Comparison of ENCODE assay signal across 1 cellular context in the genomic region with DNA sequence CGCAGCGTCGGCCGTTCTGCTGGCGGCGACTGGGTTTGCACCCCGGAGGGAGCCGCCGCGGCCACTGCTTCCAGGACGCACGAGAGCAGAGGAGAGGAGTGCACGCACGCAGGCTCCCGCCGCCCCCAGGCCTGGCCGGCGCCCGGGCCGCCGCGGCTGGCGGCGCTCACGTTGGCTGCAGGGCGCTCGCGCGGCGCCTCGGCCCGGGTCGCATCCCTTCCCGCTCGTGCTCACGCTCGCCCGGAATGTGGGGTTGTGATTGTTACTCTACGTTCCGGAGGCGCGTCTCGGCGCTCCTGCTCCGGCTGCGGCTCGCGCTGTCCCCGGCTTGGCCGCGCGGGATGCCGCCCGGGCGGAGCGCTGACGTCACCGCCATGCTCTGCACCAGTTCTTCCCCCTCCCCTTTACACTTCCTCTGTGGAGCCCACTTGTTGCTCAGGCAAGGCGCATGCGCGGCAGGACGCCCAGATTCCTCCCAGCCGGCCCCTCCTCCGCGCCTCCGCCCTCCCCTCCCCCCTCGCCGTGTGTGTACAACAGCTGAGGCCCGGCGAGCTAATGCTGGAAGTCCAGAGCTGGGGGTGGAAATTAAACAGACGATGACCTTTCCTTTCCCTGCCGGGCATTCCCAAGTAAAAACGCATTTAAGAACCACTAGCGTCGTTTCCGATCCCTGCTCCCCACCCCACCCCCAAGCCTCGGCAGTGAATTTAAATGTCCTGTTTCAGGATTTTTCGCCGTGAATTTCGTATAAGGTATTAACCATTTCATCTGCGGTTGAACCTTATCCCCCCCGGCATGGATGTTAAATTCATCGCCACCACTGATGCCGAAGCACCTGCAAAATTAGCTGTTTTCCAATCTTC.
TF ChIP-seq lines count a peak whose summit lies in the region.

TSS of gene IRF2BPL (minus strand) at position 325 of the 863 bp plus-strand sequence. CDS start 916 bp downstream, outside the sequence.

TF ChIP-seq in HepG2, 621 proteins besides CTCF, POLR2A, EP300 and RAD21 (continued from another document and continues in another):
- TF ChIP-seq ZNF878 (CRISPR knock-in tag; IDR thresholded peaks at IDR 0.05), result peak; percentile 68; the same call in 1 of the 2 replicates
- peak; percentile 74; the same call in 1 of the 2 replicates for TF ChIP-seq ZMYM3 (CRISPR knock-in tag; IDR thresholded peaks at IDR 0.05)
- no peak; the same call in 1 of the 2 replicates for TF ChIP-seq ARNT2 (CRISPR knock-in tag; IDR thresholded peaks at IDR 0.05; ENCODE audit: low read depth)
- 0 out of 2 replicates have a peak, but pooled peaks have one; percentile 56 for TF ChIP-seq CENPT (CRISPR knock-in tag; IDR thresholded peaks at IDR 0.05; ENCODE audit: low read depth)
- TF ChIP-seq NFE2L2 (IDR thresholded peaks at IDR 0.05; ENCODE audit: low read length), result no peak
- TF ChIP-seq WIZ (CRISPR knock-in tag; IDR thresholded peaks at IDR 0.05), result no peak
- TF ChIP-seq GTF3A (CRISPR knock-in tag; conservative IDR thresholded peaks at IDR 0.05), result no peak
- TF ChIP-seq THYN1 (CRISPR knock-in tag; IDR thresholded peaks at IDR 0.05; ENCODE audit: borderline replicate concordance, low read depth), result no peak
- TF ChIP-seq, protein P1, sequence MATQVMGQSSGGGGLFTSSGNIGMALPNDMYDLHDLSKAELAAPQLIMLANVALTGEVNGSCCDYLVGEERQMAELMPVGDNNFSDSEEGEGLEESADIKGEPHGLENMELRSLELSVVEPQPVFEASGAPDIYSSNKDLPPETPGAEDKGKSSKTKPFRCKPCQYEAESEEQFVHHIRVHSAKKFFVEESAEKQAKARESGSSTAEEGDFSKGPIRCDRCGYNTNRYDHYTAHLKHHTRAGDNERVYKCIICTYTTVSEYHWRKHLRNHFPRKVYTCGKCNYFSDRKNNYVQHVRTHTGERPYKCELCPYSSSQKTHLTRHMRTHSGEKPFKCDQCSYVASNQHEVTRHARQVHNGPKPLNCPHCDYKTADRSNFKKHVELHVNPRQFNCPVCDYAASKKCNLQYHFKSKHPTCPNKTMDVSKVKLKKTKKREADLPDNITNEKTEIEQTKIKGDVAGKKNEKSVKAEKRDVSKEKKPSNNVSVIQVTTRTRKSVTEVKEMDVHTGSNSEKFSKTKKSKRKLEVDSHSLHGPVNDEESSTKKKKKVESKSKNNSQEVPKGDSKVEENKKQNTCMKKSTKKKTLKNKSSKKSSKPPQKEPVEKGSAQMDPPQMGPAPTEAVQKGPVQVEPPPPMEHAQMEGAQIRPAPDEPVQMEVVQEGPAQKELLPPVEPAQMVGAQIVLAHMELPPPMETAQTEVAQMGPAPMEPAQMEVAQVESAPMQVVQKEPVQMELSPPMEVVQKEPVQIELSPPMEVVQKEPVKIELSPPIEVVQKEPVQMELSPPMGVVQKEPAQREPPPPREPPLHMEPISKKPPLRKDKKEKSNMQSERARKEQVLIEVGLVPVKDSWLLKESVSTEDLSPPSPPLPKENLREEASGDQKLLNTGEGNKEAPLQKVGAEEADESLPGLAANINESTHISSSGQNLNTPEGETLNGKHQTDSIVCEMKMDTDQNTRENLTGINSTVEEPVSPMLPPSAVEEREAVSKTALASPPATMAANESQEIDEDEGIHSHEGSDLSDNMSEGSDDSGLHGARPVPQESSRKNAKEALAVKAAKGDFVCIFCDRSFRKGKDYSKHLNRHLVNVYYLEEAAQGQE (IDR thresholded peaks at IDR 0.05; ENCODE audit: borderline replicate concordance in 1 of 2, low read depth in 1 of 2, low read length in 2 of 2), result peak in 1 of 2 experiments; percentile 59; a peak in 1 of 4 replicates
- no peak for TF ChIP-seq ZNF704 (CRISPR knock-in tag; IDR thresholded peaks at IDR 0.05; ENCODE audit: borderline replicate concordance)
- TF ChIP-seq ZNF780A (CRISPR knock-in tag; IDR thresholded peaks at IDR 0.05), result peak; percentile 54; the same call in 1 of the 2 replicates
- TF ChIP-seq ZNF274 (CRISPR knock-in tag; IDR thresholded peaks at IDR 0.05), result peak; percentile 80; the same call in 1 of the 2 replicates
- TF ChIP-seq ZNF407 (CRISPR knock-in tag; IDR thresholded peaks at IDR 0.05; ENCODE audit: not compliant biosample characterization), result peak; percentile 54
- peak; percentile 65; the same call in 1 of the 2 replicates for TF ChIP-seq BRCA1 (CRISPR knock-in tag; IDR thresholded peaks at IDR 0.05)
- TF ChIP-seq THAP7 (CRISPR knock-in tag; IDR thresholded peaks at IDR 0.05), result no peak
- TF ChIP-seq PCBP1 (IDR thresholded peaks at IDR 0.05; ENCODE audit: borderline replicate concordance, low read depth, low read length), result 0 out of 2 replicates have a peak, but pooled peaks have one; percentile 65
- TF ChIP-seq, protein P2, sequence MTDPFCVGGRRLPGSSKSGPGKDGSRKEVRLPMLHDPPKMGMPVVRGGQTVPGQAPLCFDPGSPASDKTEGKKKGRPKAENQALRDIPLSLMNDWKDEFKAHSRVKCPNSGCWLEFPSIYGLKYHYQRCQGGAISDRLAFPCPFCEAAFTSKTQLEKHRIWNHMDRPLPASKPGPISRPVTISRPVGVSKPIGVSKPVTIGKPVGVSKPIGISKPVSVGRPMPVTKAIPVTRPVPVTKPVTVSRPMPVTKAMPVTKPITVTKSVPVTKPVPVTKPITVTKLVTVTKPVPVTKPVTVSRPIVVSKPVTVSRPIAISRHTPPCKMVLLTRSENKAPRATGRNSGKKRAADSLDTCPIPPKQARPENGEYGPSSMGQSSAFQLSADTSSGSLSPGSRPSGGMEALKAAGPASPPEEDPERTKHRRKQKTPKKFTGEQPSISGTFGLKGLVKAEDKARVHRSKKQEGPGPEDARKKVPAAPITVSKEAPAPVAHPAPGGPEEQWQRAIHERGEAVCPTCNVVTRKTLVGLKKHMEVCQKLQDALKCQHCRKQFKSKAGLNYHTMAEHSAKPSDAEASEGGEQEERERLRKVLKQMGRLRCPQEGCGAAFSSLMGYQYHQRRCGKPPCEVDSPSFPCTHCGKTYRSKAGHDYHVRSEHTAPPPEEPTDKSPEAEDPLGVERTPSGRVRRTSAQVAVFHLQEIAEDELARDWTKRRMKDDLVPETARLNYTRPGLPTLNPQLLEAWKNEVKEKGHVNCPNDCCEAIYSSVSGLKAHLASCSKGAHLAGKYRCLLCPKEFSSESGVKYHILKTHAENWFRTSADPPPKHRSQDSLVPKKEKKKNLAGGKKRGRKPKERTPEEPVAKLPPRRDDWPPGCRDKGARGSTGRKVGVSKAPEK (CRISPR knock-in tag; IDR thresholded peaks at IDR 0.05; ENCODE audit: borderline replicate concordance), result no peak
- TF ChIP-seq FOSL2 (CRISPR knock-in tag; IDR thresholded peaks at IDR 0.05), result peak; percentile 76
- TF ChIP-seq SAP130 (CRISPR knock-in tag; IDR thresholded peaks at IDR 0.05; ENCODE audit: low read depth), result peak; percentile 88
- no peak; the same call in 1 of the 2 replicates for TF ChIP-seq DNMT1 (CRISPR knock-in tag; IDR thresholded peaks at IDR 0.05)
- no peak for TF ChIP-seq ZBTB21 (CRISPR knock-in tag; IDR thresholded peaks at IDR 0.05)
- TF ChIP-seq RARA (CRISPR knock-in tag; IDR thresholded peaks at IDR 0.05), result peak; percentile 88
- no peak for TF ChIP-seq ATRX (CRISPR knock-in tag; IDR thresholded peaks at IDR 0.05; ENCODE audit: borderline replicate concordance)
- TF ChIP-seq, protein P3, sequence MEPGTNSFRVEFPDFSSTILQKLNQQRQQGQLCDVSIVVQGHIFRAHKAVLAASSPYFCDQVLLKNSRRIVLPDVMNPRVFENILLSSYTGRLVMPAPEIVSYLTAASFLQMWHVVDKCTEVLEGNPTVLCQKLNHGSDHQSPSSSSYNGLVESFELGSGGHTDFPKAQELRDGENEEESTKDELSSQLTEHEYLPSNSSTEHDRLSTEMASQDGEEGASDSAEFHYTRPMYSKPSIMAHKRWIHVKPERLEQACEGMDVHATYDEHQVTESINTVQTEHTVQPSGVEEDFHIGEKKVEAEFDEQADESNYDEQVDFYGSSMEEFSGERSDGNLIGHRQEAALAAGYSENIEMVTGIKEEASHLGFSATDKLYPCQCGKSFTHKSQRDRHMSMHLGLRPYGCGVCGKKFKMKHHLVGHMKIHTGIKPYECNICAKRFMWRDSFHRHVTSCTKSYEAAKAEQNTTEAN (CRISPR knock-in tag; conservative IDR thresholded peaks at IDR 0.05), result 0 out of 2 replicates have a peak, but pooled peaks have one; percentile 66
- TF ChIP-seq MATR3 (CRISPR knock-in tag; IDR thresholded peaks at IDR 0.05), result no peak
- TF ChIP-seq CBX2 (IDR thresholded peaks at IDR 0.05; ENCODE audit: low read depth, low read length), result no peak
- TF ChIP-seq CBX2 (CRISPR knock-in tag; IDR thresholded peaks at IDR 0.05; ENCODE audit: low read depth), result no peak
- TF ChIP-seq AKAP8 (CRISPR knock-in tag; IDR thresholded peaks at IDR 0.05), result no peak
- no peak for TF ChIP-seq PREB (CRISPR knock-in tag; IDR thresholded peaks at IDR 0.05)
- TF ChIP-seq SKI (IDR thresholded peaks at IDR 0.05; ENCODE audit: partially characterized antibody), result peak; percentile 59
- TF ChIP-seq KLF11 (CRISPR knock-in tag; IDR thresholded peaks at IDR 0.05), result 0 out of 2 replicates have a peak, but pooled peaks have one; percentile 54
- TF ChIP-seq RXRB (CRISPR knock-in tag; IDR thresholded peaks at IDR 0.05; ENCODE audit: borderline replicate concordance), result peak; percentile 84
- no peak for TF ChIP-seq SMARCE1 (IDR thresholded peaks at IDR 0.05; ENCODE audit: borderline replicate concordance)
- no peak for TF ChIP-seq TAF15 (IDR thresholded peaks at IDR 0.05; ENCODE audit: low read depth, low read length, poor library complexity, severe bottlenecking)
- TF ChIP-seq RBAK (CRISPR knock-in tag; IDR thresholded peaks at IDR 0.05), result no peak
